ENCODE assay signal across 11 cellular contexts in the genomic region with DNA sequence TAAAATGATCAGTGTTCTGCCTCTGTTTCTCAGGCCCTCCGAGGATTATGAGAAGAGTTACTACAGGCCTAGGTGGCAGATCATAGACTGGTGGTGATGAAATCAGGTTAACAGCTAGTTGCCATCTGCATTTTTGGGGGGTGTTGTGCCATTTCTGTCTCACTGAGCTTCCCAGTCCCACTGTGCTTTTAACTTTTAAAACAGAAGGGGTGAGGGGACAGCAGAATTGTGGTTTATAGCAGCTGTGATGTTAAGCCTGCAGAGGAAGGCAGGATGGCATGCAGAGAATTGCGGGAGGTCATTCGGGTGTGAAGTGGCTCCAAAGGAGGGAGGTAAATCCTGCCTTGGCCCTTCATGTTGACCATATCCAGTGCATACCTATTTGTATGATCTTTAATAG. TPM values are rescaled to one million over a fixed set of nuclear protein-coding genes. Genes with fewer than 3 reads are reported as not detected.
A peak's percentile ranks its signal among the peaks of the same experiment; 100 is the strongest.
DNase-seq lines count a peak whose midpoint lies in the region; ATAC-seq, FAIRE-seq and TF ChIP-seq lines count a peak whose summit lies in the region.
"Had no signal": no experiment of that assay in that cellular context is flagged by ENCODE, and none has a peak within 500 bp of the region (broad histone marks: within the 10 kb centered on the region; RNA-seq: fewer than 3 reads in every experiment).

No MANE protein-coding gene starts in this region.

- H3K4me3 Mint-ChIP-seq in nephron progenitor cell, result peak overlapping the region; percentile 39

- no peak for FAIRE-seq in K562 (lab: Jason Lieb, UNC)
- FAIRE-seq: endometrium, islet of Langerhans had no signal

- H3K9me1 ChIP-seq in K562 (ENCODE audit: control insufficient read depth, insufficient read depth, low read length), result no peaks in the 10 kb centered on the region

- POLR2A ChIA-PET in K562 (lab: Yijun Ruan, JAX), result interaction anchor here (0.7 to 2.2 kb wide), 4 partner anchors 8 to 52 kb away, joined by 3 to 7 read pairs (median 4); no protein-coding TSS in a partner anchor

- no peak for TF ChIP-seq POLR2A in K562 (conservative IDR thresholded peaks at IDR 0.05)
- TF ChIP-seq POLR2A in tibial nerve (IDR thresholded peaks at IDR 0.05), result no peak

- H2AFZ ChIP-seq in Loucy (ENCODE audit: low read length), result no peak overlapping the region
- H2AFZ ChIP-seq in K562 (ENCODE audit: low read depth, low read length), result no peak overlapping the region

- H3K4me1 ChIP-seq in DOHH2 (ENCODE audit: control insufficient read depth, low read length) (peaks cover 66% of the 10 kb centered on the region), Loucy (ENCODE audit: insufficient read depth, low read length, poor library complexity, severe bottlenecking) (peaks cover 72% of the 10 kb centered on the region), K562 (replicated peaks in 1 of 2; ENCODE audit: control insufficient read depth in 2 of 2, insufficient read depth in 2 of 2, low read length in 2 of 2) (peaks cover 14 to 25% of the 10 kb centered on the region in 2 experiments; a peak in 4 of 5 replicates), tibial nerve (peaks cover 0 to 78% (median 29%) of the 10 kb centered on the region in 4 donors), aorta (ENCODE audit: control insufficient read depth in 1 of 2, insufficient read depth in 2 of 2, low read length in 2 of 2) (peaks cover 4 to 7% of the 10 kb centered on the region in 2 donors)

- H3K27me3 ChIP-seq in DOHH2 (ENCODE audit: control insufficient read depth, low read length) (no peaks in the 10 kb centered on the region), Loucy (ENCODE audit: insufficient read depth, low read length, poor library complexity, severe bottlenecking) (peaks cover 6% of the 10 kb centered on the region), K562 (ENCODE audit: control insufficient read depth in 2 of 2, insufficient read depth in 2 of 2, low read length in 2 of 2) (no peaks in the 10 kb centered on the region), tibial nerve (no peaks in the 10 kb centered on the region), aorta (ENCODE audit: control insufficient read depth in 1 of 2, insufficient read depth in 2 of 2, low read length in 1 of 2) (no peaks in the 10 kb centered on the region)

- 50% methylated on average over 3 of the region's 3 CpGs for WGBS in K562 (ENCODE audit: insufficient coverage, low coverage, missing lambda C conversion rate)
- WGBS in tibial nerve, 2 donors, result 35 to 50% methylated on average over 3 of the region's 3 CpGs
- WGBS in aorta, 2 donors, result 53 to 61% methylated on average over 3 of the region's 3 CpGs

- DNase-seq in K562 (ENCODE audit: extremely low read depth in 1 of 4, low spot score in 3 of 4), result no peak
- DNase-seq in nephron progenitor cell, result peak; percentile 51
- DNase-seq in tibial nerve (ENCODE audit: low spot score in 2 of 2), result no peak
- DNase-seq in aorta, result no peak
- DNase-seq in NOMO-1 treated with DMSO at 0.1 percent for 48 hours (lab: John Stamatoyannopoulos, UW; ENCODE audit: unreplicated experiment), result no peak
- DNase-seq in caudate nucleus (lab: John Stamatoyannopoulos, UW), result no peak

- no TSS peak for BruUV-seq in K562 (replicated peaks; lab: Mats Ljungman, UMichigan)

- in situ Hi-C loops in K562 (cut with MboI), result no loop called here

- peaks cover 70% of the 10 kb centered on the region for H3K4me1 Mint-ChIP-seq in nephron progenitor cell

- no peak for TF ChIP-seq RAD21 in K562 (CRISPR knock-in tag; conservative IDR thresholded peaks at IDR 0.05 in 1 of 2, IDR thresholded peaks at IDR 0.05 in 1 of 2)

- H3K36me3 ChIP-seq in DOHH2 (ENCODE audit: control insufficient read depth, low read length) (peaks cover 31% of the 10 kb centered on the region), Loucy (ENCODE audit: insufficient read depth, low read length) (peaks cover 10% of the 10 kb centered on the region; the same call in 1 of the 2 replicates), K562 (ENCODE audit: control insufficient read depth, insufficient read depth, low read length) (peaks cover 65% of the 10 kb centered on the region), tibial nerve (peaks cover 0 to 21% (median 0%) of the 10 kb centered on the region in 3 donors), aorta (ENCODE audit: control insufficient read depth in 1 of 2, insufficient read depth in 2 of 2, low read length in 1 of 2) (no peaks in the 10 kb centered on the region)

- H3K27ac ChIP-seq in DOHH2 (ENCODE audit: low read depth, low read length) (no peak overlapping the region), K562 (ENCODE audit: extremely low read depth, low read depth, low read length) (no peak overlapping the region; the same call in 2 of the 3 replicates), tibial nerve (no peak overlapping the region), aorta (ENCODE audit: low read depth in 1 of 2, low read length in 2 of 2) (peak overlapping the region in 1 of 2 donors; percentile 33), caudate nucleus (ENCODE audit: low read depth, low read length) (no peak overlapping the region)

- H4K20me1 ChIP-seq in DOHH2 (ENCODE audit: control insufficient read depth, insufficient read depth, low read depth, low read length) (peaks cover 32% of the 10 kb centered on the region), Loucy (ENCODE audit: insufficient read depth, low read length, poor library complexity, severe bottlenecking) (peaks cover 91% of the 10 kb centered on the region), K562 (replicated peaks; ENCODE audit: control insufficient read depth, insufficient read depth, low read length) (peaks cover 36% of the 10 kb centered on the region)

- intact Hi-C loops in K562 (cut with micrococcal nuclease) (loop anchor here (10.0 kb wide), 1 partner anchor 303 kb away; a partner anchor contains a TSS), aorta (cut with DNase I) (loop anchor here (5.0 kb wide), 2 partner anchors 35 to 40 kb away; no protein-coding TSS in a partner anchor)

- no peaks in the 10 kb centered on the region for H3K9me3 Mint-ChIP-seq in nephron progenitor cell

- peaks cover 97% of the 10 kb centered on the region for H3K79me2 ChIP-seq in DOHH2 (ENCODE audit: control insufficient read depth, low read length)
- H3K79me2 ChIP-seq in Loucy (ENCODE audit: insufficient read depth, low read length), result peaks cover 97% of the 10 kb centered on the region
- H3K79me2 ChIP-seq in K562 (ENCODE audit: control insufficient read depth, insufficient read depth, low read length), result peaks cover 99% of the 10 kb centered on the region

- H3F3A ChIP-seq in DOHH2 (ENCODE audit: control insufficient read depth, insufficient read depth) (0 out of 2 replicates have a peak, but pooled peaks cover 4% of the 10 kb centered on the region), Loucy (ENCODE audit: low read depth) (no peaks in the 10 kb centered on the region; the same call in 1 of the 2 replicates)

- no peaks in the 10 kb centered on the region for H3K9me2 ChIP-seq in DOHH2 (replicated peaks; ENCODE audit: control insufficient read depth, low read length)
- H3K9me2 ChIP-seq in Loucy (replicated peaks; ENCODE audit: low read depth, low read length), result no peaks in the 10 kb centered on the region

- TF ChIP-seq EP300 in K562 (IDR thresholded peaks at IDR 0.05; ENCODE audit: low read length) (no peak), tibial nerve (IDR thresholded peaks at IDR 0.05) (no peak)

- ATAC-seq in K562 (no peak), aorta (ENCODE audit: low FRiP score) (no peak)
- ATAC-seq: HCT116 had no signal

- H3K9me3 ChIP-seq in DOHH2 (ENCODE audit: control insufficient read depth, insufficient read depth, low read length), result no peaks in the 10 kb centered on the region
- no peaks in the 10 kb centered on the region for H3K9me3 ChIP-seq in Loucy (ENCODE audit: insufficient read depth, low read depth, low read length)
- H3K9me3 ChIP-seq in K562 (replicated peaks; ENCODE audit: control insufficient read depth, insufficient read depth, low read depth, low read length), result no peaks in the 10 kb centered on the region
- no peaks in the 10 kb centered on the region for H3K9me3 ChIP-seq in tibial nerve
- no peaks in the 10 kb centered on the region for H3K9me3 ChIP-seq in aorta (ENCODE audit: control insufficient read depth, low read length)

- H3K27me3 Mint-ChIP-seq in nephron progenitor cell (ENCODE audit: low read depth, poor library complexity), result no peaks in the 10 kb centered on the region

- H3K9ac ChIP-seq in Loucy (ENCODE audit: low read depth, low read length, poor library complexity, severe bottlenecking), result peak overlapping the region; percentile 60
- H3K9ac ChIP-seq in K562 (ENCODE audit: insufficient read depth in 1 of 2, low read depth in 2 of 2, low read length in 2 of 2), result peak overlapping the region; percentile 13 to 44; a peak in 3 of 4 replicates

- H3K4me3 ChIP-seq in DOHH2 (ENCODE audit: low read length), result 0 out of 2 replicates have a peak overlapping the region, but pooled peaks have one; percentile 13
- peak overlapping the region; percentile 60 for H3K4me3 ChIP-seq in Loucy (ENCODE audit: low read length, poor library complexity, severe bottlenecking)
- H3K4me3 ChIP-seq in K562, result 0 out of 2 replicates have a peak overlapping the region, but pooled peaks have one; percentile 2
- no peak overlapping the region for H3K4me3 ChIP-seq in tibial nerve
- H3K4me3 ChIP-seq in aorta (ENCODE audit: low read length in 2 of 2), result no peak overlapping the region

- peak overlapping the region; percentile 43 for H3K4me2 ChIP-seq in DOHH2 (ENCODE audit: low read length)
- H3K4me2 ChIP-seq in Loucy (ENCODE audit: low read depth, low read length, poor library complexity, severe bottlenecking), result peak overlapping the region; percentile 85
- H3K4me2 ChIP-seq in K562 (ENCODE audit: insufficient read depth, low read length), result peak overlapping the region; percentile 32; the same call in 1 of the 2 replicates

- TF ChIP-seq CTCF in DOHH2 (IDR thresholded peaks at IDR 0.05; ENCODE audit: low read depth, low read length, poor library complexity, severe bottlenecking), result no peak
- no peak for TF ChIP-seq CTCF in Loucy (conservative IDR thresholded peaks at IDR 0.05; ENCODE audit: low read length)
- no peak for TF ChIP-seq CTCF in K562 (IDR thresholded peaks at IDR 0.05 in 2 of 3, conservative IDR thresholded peaks at IDR 0.05 in 1 of 3; ENCODE audit: insufficient read depth in 2 of 3, low read depth in 1 of 3, low read length in 3 of 3)
- no peak for TF ChIP-seq CTCF in nephron progenitor cell (IDR thresholded peaks at IDR 0.05)
- TF ChIP-seq CTCF in tibial nerve (IDR thresholded peaks at IDR 0.05), result no peak

- CTCF ChIA-PET in K562 (lab: Yijun Ruan, JAX; ENCODE audit: low intra/inter-chr PET ratio), result no interaction called here

- peaks cover 20% of the 10 kb centered on the region for H3K36me3 Mint-ChIP-seq in nephron progenitor cell (ENCODE audit: low read depth)

- peak overlapping the region; percentile 29 for H3K27ac Mint-ChIP-seq in nephron progenitor cell

RNA-seq across cellular contexts. Expression of a gene that starts 5.0 kb away (rescaled TPM):
- 40.4 and 84.2 TPM in 2 replicates for total RNA-seq in K562 (2011; cell fraction: chromatin; rRNA removed; ENCODE audit: low replicate concordance)
- total RNA-seq in K562 (2011; cell fraction: nucleolus; rRNA removed), result 26.8 and 29.9 TPM in 2 replicates
- total RNA-seq in K562 (2011; cell fraction: nucleoplasm; rRNA removed), result 50.8 and 86.8 TPM in 2 replicates
- total RNA-seq in K562 (2014; rRNA removed) (48.3 and 52.6 TPM in 2 replicates), K562 (2014; rRNA removed; fragmentation: Illumina TruSeq; extraction: Trizol) (70.6 and 78.4 TPM in 2 replicates), K562 (2015; rRNA removed; fragmentation: Illumina TruSeq; extraction: Trizol) (91.8 and 94.4 TPM in 2 replicates), K562 (2021) (70.4 and 74.7 TPM in 2 replicates), tibial nerve (10 to 100 TPM; 60.0 to 82.2 (median 69.7) TPM), aorta (10 to 100 TPM; 80.4 to 81.1 TPM)
- polyA plus RNA-seq in K562 (2011; rRNA removed) (62.8 and 85.9 TPM in 2 replicates), K562 (2014; fragmentation: Illumina TruSeq; extraction: Trizol) (66.0 and 70.1 TPM in 2 replicates), K562 (2014; fragmentation: Nextera tagmentation; extraction: Ambion mirVana) (10 to 100 TPM; 27.2 to 37.4 TPM), K562 (2014; rRNA removed) (51.8 and 52.8 TPM in 2 replicates), aorta (10 to 100 TPM; 27.3 to 57.8 TPM)
- 21.4 and 31.9 TPM in 2 replicates for polyA plus RNA-seq in K562 (2011; cell fraction: cytosol; rRNA removed)
- 30.5 and 39.5 TPM in 2 replicates for polyA plus RNA-seq in K562 (2011; cell fraction: nucleus; rRNA removed)
- polyA plus RNA-seq in K562 (2012), result 51.1 and 51.6 TPM in 2 replicates
- 113 and 122 TPM in 2 replicates for polyA minus RNA-seq in K562 (2011; rRNA and poly(A)+ RNA removed)
- polyA minus RNA-seq in K562 (2011; cell fraction: cytosol; rRNA and poly(A)+ RNA removed), result 46.9 and 70.5 TPM in 2 replicates
- polyA minus RNA-seq in K562 (2011; cell fraction: nucleus; rRNA and poly(A)+ RNA removed), result 28.0 and 46.1 TPM in 2 replicates

Comparison
In these comparisons a context has a peak if more than half of its experiments do, and no peak if none do; other contexts are left out.
1. H3K4me2 ChIP-seq: peak in every context shown above with its lines; median percentile 85 in Loucy; 43 in DOHH2; 32 in K562.
2. H3K4me3 ChIP-seq: peak in DOHH2 (single experiment), Loucy (single experiment) and K562 (single experiment); none in tibial nerve (0 of 4) and aorta (0 of 2).